Comparison of ENCODE assay signal across 10 cellular contexts in genomic region chr12:110314308-110314707, GRCh38. TPM values are rescaled to one million over a fixed set of nuclear protein-coding genes. Genes with fewer than 3 reads are reported as not detected.
DNase-seq lines count a peak whose midpoint lies in the region; ATAC-seq and TF ChIP-seq lines count a peak whose summit lies in the region.
"Had no signal": no experiment of that assay in that cellular context is flagged by ENCODE, and none has a peak within 500 bp of the region (broad histone marks: within the 10 kb centered on the region; RNA-seq: fewer than 3 reads in every experiment).

No MANE protein-coding gene starts in this region.

- H3K27me3 ChIP-seq in prostate gland (replicated peaks; ENCODE audit: insufficient read depth), result no peaks in the 10 kb centered on the region

- WGBS in prostate gland, result 54% methylated on average over 2 of the region's 2 CpGs

- intact Hi-C loops in prostate gland (cut with DNase I), result no loop called here

- H3K4me1 ChIP-seq in prostate gland (replicated peaks), result no peaks in the 10 kb centered on the region

- H3K27ac ChIP-seq in prostate gland, result no peak overlapping the region

- DNase-seq in GM04503 (ENCODE audit: low read depth) (peak; percentile 49), HT1080 (ENCODE audit: low read depth) (peak; percentile 81), amniotic epithelial cell (ENCODE audit: low read depth) (peak; percentile 96), omental fat pad (ENCODE audit: low spot score) (no peak), prostate gland (ENCODE audit: low spot score) (no peak), hippocampal formation (lab: John Stamatoyannopoulos, UW) (no peak)
- DNase-seq: NCI-H1417 treated with DMSO at 0.1 percent for 48 hours had no signal

- ATAC-seq in omental fat pad (ENCODE audit: low FRiP score) (peak; percentile 43), HG03039 (IDR thresholded peaks at IDR 0.05; ENCODE audit: unreplicated experiment) (no peak), GM19467 (IDR thresholded peaks at IDR 0.05; ENCODE audit: unreplicated experiment) (no peak)

- no peaks in the 10 kb centered on the region for H3K9me3 ChIP-seq in prostate gland

- TF ChIP-seq CTCF in omental fat pad (IDR thresholded peaks at IDR 0.05), result no peak
- no peak for TF ChIP-seq CTCF in prostate gland (IDR thresholded peaks at IDR 0.05)

- no peak overlapping the region for H3K4me3 ChIP-seq in prostate gland
- H3K4me3 ChIP-seq: lung had no signal

- no peak for TF ChIP-seq POLR2A in prostate gland (IDR thresholded peaks at IDR 0.05)

- H3K36me3 ChIP-seq in prostate gland, result no peaks in the 10 kb centered on the region

RNA-seq across cellular contexts. Expression of gene ATP2A2, which starts 33.3 kb away (rescaled TPM):
- 93.8 and 114 TPM in 2 replicates for total RNA-seq in HT1080 (2014; rRNA removed; shearing (Covaris generic))
- 108 and 138 TPM in 2 replicates for polyA plus RNA-seq in HT1080 (2015; cell fraction: cytosol; rRNA removed)
- 284 and 324 TPM in 2 replicates for polyA plus RNA-seq in HT1080 (2015; cell fraction: nucleus; rRNA removed)
- total RNA-seq in omental fat pad, result 100 to 1,000 TPM; 116 to 238 (median 132) TPM
- total RNA-seq in prostate gland, result 100 to 1,000 TPM; 121 to 209 TPM

Comparison
In these comparisons a context has a peak if more than half of its experiments do, and no peak if none do; other contexts are left out.
1. DNase-seq: peak in GM04503 (single experiment), HT1080 (single experiment) and amniotic epithelial cell (single experiment); none in omental fat pad (single experiment), prostate gland (single experiment) and hippocampal formation (0 of 2).